Comparison of ENCODE assay signal across 9 cellular contexts in genomic region chr7:151114151-151115090, GRCh38. TPM values are rescaled to one million over a fixed set of nuclear protein-coding genes. Genes with fewer than 3 reads are reported as not detected.
A peak's percentile ranks its signal among the peaks of the same experiment; 100 is the strongest.
DNase-seq lines count a peak whose midpoint lies in the region; ATAC-seq, FAIRE-seq and TF ChIP-seq lines count a peak whose summit lies in the region.
"Had no signal": no experiment of that assay in that cellular context is flagged by ENCODE, and none has a peak within 500 bp of the region (broad histone marks: within the 10 kb centered on the region; RNA-seq: fewer than 3 reads in every experiment).

No MANE protein-coding gene starts in this region.

- no peak for TF ChIP-seq EP300 in HepG2 (IDR thresholded peaks at IDR 0.05; ENCODE audit: low read depth in 2 of 2, low read length in 2 of 2)
- TF ChIP-seq EP300 in HepG2 (CRISPR knock-in tag; IDR thresholded peaks at IDR 0.05; ENCODE audit: borderline replicate concordance), result no peak

- H3K79me2 ChIP-seq in HepG2 (ENCODE audit: insufficient read depth, low read length), result peaks cover 24% of the 10 kb centered on the region

- H3K36me3 ChIP-seq in HepG2 (replicated peaks in 1 of 2; ENCODE audit: control insufficient read depth in 1 of 2, insufficient read depth in 2 of 2, low read length in 2 of 2) (peaks cover 15 to 51% of the 10 kb centered on the region in 2 experiments; a peak in 4 of 5 replicates), right lobe of liver (peaks cover 0 to 13% (median 2%) of the 10 kb centered on the region in 4 donors), lung (ENCODE audit: control insufficient read depth in 2 of 2, insufficient read depth in 2 of 2, low read length in 2 of 2) (peaks cover 0 to 27% of the 10 kb centered on the region in 2 donors)

- no peak overlapping the region for H3K4me2 ChIP-seq in HepG2 (ENCODE audit: low read depth, low read length)

- H3K27me3 ChIP-seq in HepG2 (ENCODE audit: control insufficient read depth in 1 of 2, insufficient read depth in 2 of 2, low read length in 2 of 2) (no peaks in the 10 kb centered on the region), right lobe of liver (no peaks in the 10 kb centered on the region), lung (ENCODE audit: control insufficient read depth, insufficient read depth) (no peaks in the 10 kb centered on the region)

- H4K20me1 ChIP-seq in HepG2 (ENCODE audit: insufficient read depth, low read length), result peaks cover 41% of the 10 kb centered on the region

- intact Hi-C loops in HepG2 (cut with micrococcal nuclease; ENCODE audit: unreplicated experiment) (no loop called here), right lobe of liver (cut with DNase I) (loop anchor here in 1 of 2 donors (5.0 kb wide), 1 partner anchor 82 kb away; no protein-coding TSS in a partner anchor), MCF 10A (cut with micrococcal nuclease) (loop anchor here (5.0 kb wide), 2 partner anchors 147 to 337 kb away; no protein-coding TSS in a partner anchor)

- TF ChIP-seq CTCF in HepG2 (CRISPR knock-in tag; IDR thresholded peaks at IDR 0.05) (no peak), right lobe of liver (IDR thresholded peaks at IDR 0.05) (no peak), MCF 10A (IDR thresholded peaks at IDR 0.05; ENCODE audit: unreplicated experiment) (no peak), lung (IDR thresholded peaks at IDR 0.05; ENCODE audit: control extremely low read depth, extremely low read depth) (no peak)

- no peaks in the 10 kb centered on the region for H3K9me3 Mint-ChIP-seq in MCF 10A (ENCODE audit: unreplicated experiment)

- peaks cover 37% of the 10 kb centered on the region for H3K4me1 Mint-ChIP-seq in MCF 10A (ENCODE audit: insufficient read depth, unreplicated experiment)

- H2AFZ ChIP-seq in HepG2 (ENCODE audit: low read length), result no peak overlapping the region

- in situ Hi-C loops in HepG2 (cut with HindIII; ENCODE audit: extremely low pct_ligation_motif_present, low pct_unique_long_range_greater_than_20kb), result no loop called here

- no peak for ATAC-seq in HepG2
- no peak for ATAC-seq in right lobe of liver
- no peak for ATAC-seq in lung (ENCODE audit: insufficient read depth, low FRiP score)
- no peak for ATAC-seq in HG03025 (IDR thresholded peaks at IDR 0.05; ENCODE audit: low FRiP score, unreplicated experiment)

- no peak for FAIRE-seq in HepG2 (lab: Jason Lieb, UNC)
- FAIRE-seq: TTC549 had no signal

- no peak overlapping the region for H3K4me3 ChIP-seq in HepG2 (replicated peaks in 1 of 3; ENCODE audit: insufficient read depth in 1 of 3, low read depth in 2 of 3, low read length in 3 of 3)
- H3K4me3 ChIP-seq in right lobe of liver, result no peak overlapping the region
- peak overlapping the region; percentile 45 for H3K4me3 ChIP-seq in lung

- H3K27ac ChIP-seq in HepG2 (ENCODE audit: extremely low read length, insufficient read depth, low read length) (no peak overlapping the region), right lobe of liver (no peak overlapping the region), lung (ENCODE audit: low read depth in 1 of 2, low read length in 1 of 2) (peak overlapping the region in 1 of 2 donors; percentile 53)

- H3K9ac ChIP-seq in HepG2 (ENCODE audit: insufficient read depth, low read depth, low read length), result no peak overlapping the region

- H3K9me3 ChIP-seq in HepG2 (ENCODE audit: low read length) (no peaks in the 10 kb centered on the region), right lobe of liver (no peaks in the 10 kb centered on the region), lung (ENCODE audit: control insufficient read depth in 2 of 2, insufficient read depth in 1 of 2, low read length in 1 of 2) (no peaks in the 10 kb centered on the region)

- H3K27me3 Mint-ChIP-seq in MCF 10A (ENCODE audit: insufficient read depth, unreplicated experiment), result no peaks in the 10 kb centered on the region

- CTCF ChIA-PET in HepG2 (lab: Yijun Ruan, JAX; ENCODE audit: low intra/inter-chr PET ratio, low total read pairs) (no interaction called here), MCF 10A (lab: Yijun Ruan, JAX) (interaction anchor here (0.7 to 15.6 kb wide), 9 partner anchors 9 to 216 kb away, joined by 3 to 315 read pairs (median 8); partner anchors contain the start of genes AGAP3, CDK5, SLC4A2 and TMUB1)

- H3K36me3 Mint-ChIP-seq in MCF 10A (ENCODE audit: insufficient read depth, unreplicated experiment), result peaks cover 31% of the 10 kb centered on the region

- BruUV-seq in HepG2 (replicated peaks; lab: Mats Ljungman, UMichigan) (no TSS peak), MCF 10A (replicated peaks; lab: Mats Ljungman, UMichigan) (no TSS peak)

- DNase-seq in HepG2 (ENCODE audit: low spot score), result no peak
- no peak for DNase-seq in right lobe of liver
- DNase-seq in MCF 10A (ENCODE audit: unreplicated experiment), result peak; percentile 59
- DNase-seq in lung (ENCODE audit: low spot score), result peak; percentile 77
- no peak for DNase-seq in KG1 (lab: John Stamatoyannopoulos, UW)
- DNase-seq in DMS 273 (lab: John Stamatoyannopoulos, UW; ENCODE audit: unreplicated experiment), result no peak
- DNase-seq in NCI-H1092 treated with DMSO at 0.1 percent for 48 hours (lab: John Stamatoyannopoulos, UW), result no peak

- peak overlapping the region; percentile 59 for H3K27ac Mint-ChIP-seq in MCF 10A (ENCODE audit: low read depth, unreplicated experiment)

- 98% methylated on average over 63 of the region's 101 CpGs for WGBS in HepG2 (ENCODE audit: low lambda C conversion rate)
- 70% methylated on average over 4 of the region's 101 CpGs for WGBS in right lobe of liver (ENCODE audit: insufficient coverage, low coverage, low lambda C conversion rate, missing lambda C conversion rate)
- WGBS in lung, 2 donors, result 29 to 43% methylated on average over 65 to 101 of the region's 101 CpGs

- H3K4me3 Mint-ChIP-seq in MCF 10A (ENCODE audit: unreplicated experiment), result peak overlapping the region; percentile 63

- TF ChIP-seq RAD21 in HepG2 (CRISPR knock-in tag; IDR thresholded peaks at IDR 0.05), result no peak

- POLR2A ChIA-PET in HepG2 (lab: Yijun Ruan, JAX) (no interaction called here), MCF 10A (lab: Yijun Ruan, JAX) (interaction anchor here (0.8 to 8.4 kb wide), 12 partner anchors 10 to 113 kb away, joined by 3 to 128 read pairs (median 4); partner anchors contain the start of genes ABCB8, ABCF2, AGAP3 and FASTK)

- TF ChIP-seq POLR2A in HepG2 (IDR thresholded peaks at IDR 0.05; ENCODE audit: insufficient read depth in 1 of 2, low read depth in 2 of 2, low read length in 2 of 2), result no peak
- no peak for TF ChIP-seq POLR2A in right lobe of liver (IDR thresholded peaks at IDR 0.05)

- H3K4me1 ChIP-seq in HepG2 (ENCODE audit: insufficient read depth, low read length) (no peaks in the 10 kb centered on the region), right lobe of liver (no peaks in the 10 kb centered on the region), lung (ENCODE audit: control insufficient read depth in 2 of 2, insufficient read depth in 2 of 2, low read length in 2 of 2) (peaks cover 0 to 11% of the 10 kb centered on the region in 2 donors)

RNA-seq across cellular contexts. Expression of gene AGAP3, which starts 28.1 kb away (rescaled TPM):
- total RNA-seq in HepG2 (2016; rRNA removed; fragmentation: Illumina TruSeq; extraction: Trizol) (24.9 and 31.3 TPM in 2 replicates), right lobe of liver (10 to 100 TPM; 36.3 to 44.3 (median 39.5) TPM), MCF 10A (2022) (95.6 and 138 TPM in 2 replicates), lung (100 to 1,000 TPM in 1 of 2 donors, 10 to 100 TPM in 1; 75.9 to 194 TPM)
- 26.6 and 28.2 TPM in 2 replicates for total RNA-seq in HepG2 (2016; cell fraction: cytosol; rRNA removed; fragmentation: Illumina TruSeq; extraction: Trizol; ENCODE audit: low read depth)
- 24.2 and 30.5 TPM in 2 replicates for total RNA-seq in HepG2 (2016; cell fraction: insoluble cytoplasmic fraction; rRNA removed; fragmentation: Illumina TruSeq; extraction: Trizol)
- total RNA-seq in HepG2 (2016; cell fraction: membrane; rRNA removed; fragmentation: Illumina TruSeq; extraction: Trizol), result 34.8 and 39.9 TPM in 2 replicates
- 26.5 and 31.8 TPM in 2 replicates for total RNA-seq in HepG2 (2016; cell fraction: nucleus; rRNA removed; fragmentation: Illumina TruSeq; extraction: Trizol)
- polyA plus RNA-seq in HepG2 (2011; rRNA removed) (61.4 and 62.0 TPM in 2 replicates), lung (100 to 1,000 TPM in 1 of 2 donors, 10 to 100 TPM in 1; 81.8 to 138 TPM)
- polyA plus RNA-seq in HepG2 (2011; cell fraction: cytosol; rRNA removed), result 54.9 and 70.5 TPM in 2 replicates
- 255 and 313 TPM in 2 replicates for polyA plus RNA-seq in HepG2 (2011; cell fraction: nucleus; rRNA removed)
- polyA plus RNA-seq in HepG2 (2012), result 46.4 and 66.8 TPM in 2 replicates
- polyA plus RNA-seq in HepG2 (2016; cell fraction: cytosol; fragmentation: Illumina TruSeq; extraction: Trizol; ENCODE audit: low read depth), result 23.3 and 25.2 TPM in 2 replicates
- 36.6 and 44.9 TPM in 2 replicates for polyA plus RNA-seq in HepG2 (2016; cell fraction: insoluble cytoplasmic fraction; fragmentation: Illumina TruSeq; extraction: Trizol; ENCODE audit: low read depth)
- polyA plus RNA-seq in HepG2 (2016; cell fraction: membrane; fragmentation: Illumina TruSeq; extraction: Trizol; ENCODE audit: low read depth), result 48.3 and 57.9 TPM in 2 replicates
- 94.3 and 94.4 TPM in 2 replicates for polyA plus RNA-seq in HepG2 (2016; cell fraction: nucleus; fragmentation: Illumina TruSeq; extraction: Trizol; ENCODE audit: insufficient read depth, low read depth)
- 70.7 and 91.8 TPM in 2 replicates for polyA minus RNA-seq in HepG2 (2011; rRNA and poly(A)+ RNA removed; ENCODE audit: low replicate concordance)
- polyA minus RNA-seq in HepG2 (2011; cell fraction: cytosol; rRNA and poly(A)+ RNA removed), result 43.3 and 46.7 TPM in 2 replicates
- polyA minus RNA-seq in HepG2 (2011; cell fraction: nucleus; rRNA and poly(A)+ RNA removed), result 71.4 and 81.1 TPM in 2 replicates

RNA-seq across cellular contexts. Expression of gene TMUB1, which starts 31.1 kb away (rescaled TPM):
- total RNA-seq in HepG2 (2016; rRNA removed; fragmentation: Illumina TruSeq; extraction: Trizol), result 31.8 and 51.6 TPM in 2 replicates
- total RNA-seq in HepG2 (2016; cell fraction: cytosol; rRNA removed; fragmentation: Illumina TruSeq; extraction: Trizol; ENCODE audit: low read depth), result 65.7 and 75.8 TPM in 2 replicates
- total RNA-seq in HepG2 (2016; cell fraction: insoluble cytoplasmic fraction; rRNA removed; fragmentation: Illumina TruSeq; extraction: Trizol), result 32.2 and 52.0 TPM in 2 replicates
- total RNA-seq in HepG2 (2016; cell fraction: membrane; rRNA removed; fragmentation: Illumina TruSeq; extraction: Trizol), result 89.1 and 106 TPM in 2 replicates
- total RNA-seq in HepG2 (2016; cell fraction: nucleus; rRNA removed; fragmentation: Illumina TruSeq; extraction: Trizol), result 25.0 and 26.7 TPM in 2 replicates
- 44.8 and 47.8 TPM in 2 replicates for polyA plus RNA-seq in HepG2 (2011; rRNA removed)
- 27.8 and 54.6 TPM in 2 replicates for polyA plus RNA-seq in HepG2 (2011; cell fraction: cytosol; rRNA removed)
- polyA plus RNA-seq in HepG2 (2011; cell fraction: nucleus; rRNA removed), result 66.5 and 75.5 TPM in 2 replicates
- polyA plus RNA-seq in HepG2 (2012), result 33.8 and 40.3 TPM in 2 replicates
- polyA plus RNA-seq in HepG2 (2016; cell fraction: cytosol; fragmentation: Illumina TruSeq; extraction: Trizol; ENCODE audit: low read depth), result 123 and 138 TPM in 2 replicates
- polyA plus RNA-seq in HepG2 (2016; cell fraction: insoluble cytoplasmic fraction; fragmentation: Illumina TruSeq; extraction: Trizol; ENCODE audit: low read depth), result 51.6 and 55.5 TPM in 2 replicates
- 146 and 154 TPM in 2 replicates for polyA plus RNA-seq in HepG2 (2016; cell fraction: membrane; fragmentation: Illumina TruSeq; extraction: Trizol; ENCODE audit: low read depth)
- polyA plus RNA-seq in HepG2 (2016; cell fraction: nucleus; fragmentation: Illumina TruSeq; extraction: Trizol; ENCODE audit: insufficient read depth, low read depth), result 85.5 and 89.1 TPM in 2 replicates
- 5.6 and 25.8 TPM in 2 replicates for polyA minus RNA-seq in HepG2 (2011; rRNA and poly(A)+ RNA removed; ENCODE audit: low replicate concordance)
- polyA minus RNA-seq in HepG2 (2011; cell fraction: cytosol; rRNA and poly(A)+ RNA removed), result 22.8 and 25.2 TPM in 2 replicates
- 5.6 and 6.3 TPM in 2 replicates for polyA minus RNA-seq in HepG2 (2011; cell fraction: nucleus; rRNA and poly(A)+ RNA removed)
- total RNA-seq in right lobe of liver, result 10 to 100 TPM; 27.7 to 63.1 (median 41.8) TPM
- total RNA-seq in MCF 10A (2022), result 25.7 and 30.1 TPM in 2 replicates
- total RNA-seq in lung, result 10 to 100 TPM; 32.8 to 49.6 TPM
- polyA plus RNA-seq in lung, result 100 to 1,000 TPM in 1 of 2 donors, 10 to 100 TPM in 1; 43.5 to 104 TPM

RNA-seq across cellular contexts. Expression of gene FASTK, which starts 33.8 kb away (rescaled TPM):
- total RNA-seq in HepG2 (2016; rRNA removed; fragmentation: Illumina TruSeq; extraction: Trizol), result 33.0 and 52.9 TPM in 2 replicates
- total RNA-seq in HepG2 (2016; cell fraction: cytosol; rRNA removed; fragmentation: Illumina TruSeq; extraction: Trizol; ENCODE audit: low read depth), result 29.1 and 30.5 TPM in 2 replicates
- 32.4 and 60.3 TPM in 2 replicates for total RNA-seq in HepG2 (2016; cell fraction: insoluble cytoplasmic fraction; rRNA removed; fragmentation: Illumina TruSeq; extraction: Trizol)
- 41.0 and 43.4 TPM in 2 replicates for total RNA-seq in HepG2 (2016; cell fraction: membrane; rRNA removed; fragmentation: Illumina TruSeq; extraction: Trizol)
- total RNA-seq in HepG2 (2016; cell fraction: nucleus; rRNA removed; fragmentation: Illumina TruSeq; extraction: Trizol), result 51.3 and 66.2 TPM in 2 replicates
- 55.7 and 69.5 TPM in 2 replicates for polyA plus RNA-seq in HepG2 (2011; rRNA removed)
- 26.4 and 50.0 TPM in 2 replicates for polyA plus RNA-seq in HepG2 (2011; cell fraction: cytosol; rRNA removed)
- 502 and 643 TPM in 2 replicates for polyA plus RNA-seq in HepG2 (2011; cell fraction: nucleus; rRNA removed)
- polyA plus RNA-seq in HepG2 (2012), result 25.5 and 34.3 TPM in 2 replicates
- polyA plus RNA-seq in HepG2 (2016; cell fraction: cytosol; fragmentation: Illumina TruSeq; extraction: Trizol; ENCODE audit: low read depth), result 23.6 and 24.6 TPM in 2 replicates
- polyA plus RNA-seq in HepG2 (2016; cell fraction: insoluble cytoplasmic fraction; fragmentation: Illumina TruSeq; extraction: Trizol; ENCODE audit: low read depth), result 29.6 and 34.7 TPM in 2 replicates
- 31.2 and 34.1 TPM in 2 replicates for polyA plus RNA-seq in HepG2 (2016; cell fraction: membrane; fragmentation: Illumina TruSeq; extraction: Trizol; ENCODE audit: low read depth)
- 122 and 126 TPM in 2 replicates for polyA plus RNA-seq in HepG2 (2016; cell fraction: nucleus; fragmentation: Illumina TruSeq; extraction: Trizol; ENCODE audit: insufficient read depth, low read depth)
- polyA minus RNA-seq in HepG2 (2011; rRNA and poly(A)+ RNA removed; ENCODE audit: low replicate concordance), result 72.5 and 75.7 TPM in 2 replicates
- polyA minus RNA-seq in HepG2 (2011; cell fraction: cytosol; rRNA and poly(A)+ RNA removed), result 14.0 and 16.2 TPM in 2 replicates
- 80.8 and 95.9 TPM in 2 replicates for polyA minus RNA-seq in HepG2 (2011; cell fraction: nucleus; rRNA and poly(A)+ RNA removed)
- total RNA-seq in right lobe of liver, result 10 to 100 TPM; 33.4 to 48.8 (median 43.9) TPM
- 79.3 and 83.6 TPM in 2 replicates for total RNA-seq in MCF 10A (2022)
- total RNA-seq in lung, result 10 to 100 TPM; 28.9 to 99.8 TPM
- polyA plus RNA-seq in lung, result 100 to 1,000 TPM in 1 of 2 donors, 10 to 100 TPM in 1; 80.0 to 108 TPM

RNA-seq across cellular contexts. Expression of gene GBX1, which starts 53.1 kb away (rescaled TPM):
- not detected in 2 replicates for total RNA-seq in HepG2 (2016; rRNA removed; fragmentation: Illumina TruSeq; extraction: Trizol)
- total RNA-seq in HepG2 (2016; cell fraction: cytosol; rRNA removed; fragmentation: Illumina TruSeq; extraction: Trizol; ENCODE audit: low read depth), result not detected in 2 replicates
- total RNA-seq in HepG2 (2016; cell fraction: insoluble cytoplasmic fraction; rRNA removed; fragmentation: Illumina TruSeq; extraction: Trizol), result not detected in 2 replicates
- not detected in 2 replicates for total RNA-seq in HepG2 (2016; cell fraction: membrane; rRNA removed; fragmentation: Illumina TruSeq; extraction: Trizol)
- total RNA-seq in HepG2 (2016; cell fraction: nucleus; rRNA removed; fragmentation: Illumina TruSeq; extraction: Trizol), result not detected in 2 replicates
- polyA plus RNA-seq in HepG2 (2011; rRNA removed), result not detected in 2 replicates
- polyA plus RNA-seq in HepG2 (2011; cell fraction: cytosol; rRNA removed), result not detected in 2 replicates
- polyA plus RNA-seq in HepG2 (2011; cell fraction: nucleus; rRNA removed), result not detected in 2 replicates
- not detected in 2 replicates for polyA plus RNA-seq in HepG2 (2012)
- not detected in 2 replicates for polyA plus RNA-seq in HepG2 (2016; cell fraction: cytosol; fragmentation: Illumina TruSeq; extraction: Trizol; ENCODE audit: low read depth)
- not detected in 2 replicates for polyA plus RNA-seq in HepG2 (2016; cell fraction: insoluble cytoplasmic fraction; fragmentation: Illumina TruSeq; extraction: Trizol; ENCODE audit: low read depth)
- not detected in 2 replicates for polyA plus RNA-seq in HepG2 (2016; cell fraction: membrane; fragmentation: Illumina TruSeq; extraction: Trizol; ENCODE audit: low read depth)
- not detected in 2 replicates for polyA plus RNA-seq in HepG2 (2016; cell fraction: nucleus; fragmentation: Illumina TruSeq; extraction: Trizol; ENCODE audit: insufficient read depth, low read depth)
- polyA minus RNA-seq in HepG2 (2011; rRNA and poly(A)+ RNA removed; ENCODE audit: low replicate concordance), result not detected in 2 replicates
- not detected in 2 replicates for polyA minus RNA-seq in HepG2 (2011; cell fraction: cytosol; rRNA and poly(A)+ RNA removed)
- polyA minus RNA-seq in HepG2 (2011; cell fraction: nucleus; rRNA and poly(A)+ RNA removed), result not detected in 2 replicates
- total RNA-seq in right lobe of liver, result not detected
- not detected in 2 replicates for total RNA-seq in MCF 10A (2022)
- not detected for total RNA-seq in lung
- not detected for polyA plus RNA-seq in lung

RNA-seq across cellular contexts. Expression of gene SLC4A2, which starts 55.0 kb away (rescaled TPM):
- total RNA-seq in HepG2 (2016; rRNA removed; fragmentation: Illumina TruSeq; extraction: Trizol) (47.4 and 73.4 TPM in 2 replicates), right lobe of liver (100 to 1,000 TPM in 4 of 6 experiments, 10 to 100 TPM in 2; 74.0 to 140 (median 106) TPM), MCF 10A (2022) (112 and 114 TPM in 2 replicates), lung (100 to 1,000 TPM in 1 of 2 donors, 10 to 100 TPM in 1; 66.3 to 173 TPM)
- total RNA-seq in HepG2 (2016; cell fraction: cytosol; rRNA removed; fragmentation: Illumina TruSeq; extraction: Trizol; ENCODE audit: low read depth), result 8.6 and 14.7 TPM in 2 replicates
- total RNA-seq in HepG2 (2016; cell fraction: insoluble cytoplasmic fraction; rRNA removed; fragmentation: Illumina TruSeq; extraction: Trizol), result 34.8 and 77.4 TPM in 2 replicates
- 26.6 and 30.8 TPM in 2 replicates for total RNA-seq in HepG2 (2016; cell fraction: membrane; rRNA removed; fragmentation: Illumina TruSeq; extraction: Trizol)
- total RNA-seq in HepG2 (2016; cell fraction: nucleus; rRNA removed; fragmentation: Illumina TruSeq; extraction: Trizol), result 63.4 and 65.4 TPM in 2 replicates
- polyA plus RNA-seq in HepG2 (2011; rRNA removed) (46.0 and 51.9 TPM in 2 replicates), lung (100 to 1,000 TPM in 1 of 2 donors, 10 to 100 TPM in 1; 96.7 to 144 TPM)
- polyA plus RNA-seq in HepG2 (2011; cell fraction: cytosol; rRNA removed), result 27.2 and 39.8 TPM in 2 replicates
- polyA plus RNA-seq in HepG2 (2011; cell fraction: nucleus; rRNA removed), result 152 and 184 TPM in 2 replicates
- 43.5 and 58.1 TPM in 2 replicates for polyA plus RNA-seq in HepG2 (2012)
- 13.4 and 18.9 TPM in 2 replicates for polyA plus RNA-seq in HepG2 (2016; cell fraction: cytosol; fragmentation: Illumina TruSeq; extraction: Trizol; ENCODE audit: low read depth)
- polyA plus RNA-seq in HepG2 (2016; cell fraction: insoluble cytoplasmic fraction; fragmentation: Illumina TruSeq; extraction: Trizol; ENCODE audit: low read depth), result 43.1 and 59.0 TPM in 2 replicates
- polyA plus RNA-seq in HepG2 (2016; cell fraction: membrane; fragmentation: Illumina TruSeq; extraction: Trizol; ENCODE audit: low read depth), result 34.8 and 39.1 TPM in 2 replicates
- 204 and 209 TPM in 2 replicates for polyA plus RNA-seq in HepG2 (2016; cell fraction: nucleus; fragmentation: Illumina TruSeq; extraction: Trizol; ENCODE audit: insufficient read depth, low read depth)
- 135 and 192 TPM in 2 replicates for polyA minus RNA-seq in HepG2 (2011; rRNA and poly(A)+ RNA removed; ENCODE audit: low replicate concordance)
- 36.1 and 36.4 TPM in 2 replicates for polyA minus RNA-seq in HepG2 (2011; cell fraction: cytosol; rRNA and poly(A)+ RNA removed)
- polyA minus RNA-seq in HepG2 (2011; cell fraction: nucleus; rRNA and poly(A)+ RNA removed), result 37.8 and 40.6 TPM in 2 replicates

Comparison
In these comparisons a context has a peak if more than half of its experiments do, and no peak if none do; other contexts are left out.
1. DNase-seq: peak in MCF 10A (single experiment) and lung (single experiment); none in HepG2 (single experiment), right lobe of liver (0 of 3), KG1 (single experiment), DMS 273 (single experiment) and NCI-H1092 treated with DMSO at 0.1 percent for 48 hours (single experiment).